Comparison of ENCODE assay signal across 14 cellular contexts in the genomic region with DNA sequence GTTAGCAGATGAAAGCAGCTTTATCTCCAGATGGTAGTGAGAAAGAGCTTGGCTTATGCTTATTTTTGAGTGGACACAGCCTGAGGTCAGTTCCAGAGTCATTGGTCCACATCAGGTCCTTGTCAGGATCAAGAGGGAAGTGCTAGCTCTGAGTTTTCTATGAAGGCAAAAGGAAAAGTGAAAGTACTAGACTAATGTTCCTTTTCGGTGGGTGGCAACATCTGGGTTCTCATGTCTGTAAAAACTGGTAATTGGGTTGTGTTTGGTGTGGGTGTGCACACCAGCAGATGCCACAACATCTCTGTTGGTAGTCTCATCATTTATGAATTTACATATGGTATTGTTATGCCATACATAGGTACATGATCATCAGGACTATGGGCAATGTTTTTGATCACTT.
A peak's percentile ranks its signal among the peaks of the same experiment; 100 is the strongest.
DNase-seq lines count a peak whose midpoint lies in the region; ATAC-seq and TF ChIP-seq lines count a peak whose summit lies in the region.
"Had no signal": no experiment of that assay in that cellular context is flagged by ENCODE, and none has a peak within 500 bp of the region (broad histone marks: within the 10 kb centered on the region; RNA-seq: fewer than 3 reads in every experiment).

No MANE protein-coding gene starts in this region.

- no peaks in the 10 kb centered on the region for H3K4me1 ChIP-seq in Loucy (ENCODE audit: insufficient read depth, low read length, poor library complexity, severe bottlenecking)
- H3K4me1 ChIP-seq: prostate gland, SJSA1 had no signal

- no peak for DNase-seq in activated naive CD4-positive, alpha-beta T cell treated with Interleukin-2 at 50 U/mL for 16 hours
- DNase-seq in natural killer cell treated with Interleukin-12 subunit alpha and Interleukin-12 subunit beta and Interleukin-15 and Interleukin-18, amount 100 ng/mL, for 72 hours (ENCODE audit: low spot score) = no peak
- DNase-seq in NCI-H1092 (lab: John Stamatoyannopoulos, UW) (no peak), GM20000 (ENCODE audit: low spot score) (no peak), H7 (no peak)
- DNase-seq: activated gamma-delta T cell, DMS79 treated with DMSO at 0.1 percent for 48 hours, NCI-H82 had no signal

- no peak for TF ChIP-seq CTCF in Loucy (conservative IDR thresholded peaks at IDR 0.05; ENCODE audit: low read length)
- no peak for TF ChIP-seq CTCF in GM20000 (IDR thresholded peaks at IDR 0.05; ENCODE audit: extremely low read depth, missing control alignments)

- H3K36me3 Mint-ChIP-seq in activated naive CD4-positive, alpha-beta T cell treated with anti-CD3 and anti-CD28 coated beads, Interleukin-2, amount 50 U/mL, for 24 hours = no peaks in the 10 kb centered on the region
- no peaks in the 10 kb centered on the region for H3K36me3 Mint-ChIP-seq in natural killer cell treated with Interleukin-12 subunit alpha and Interleukin-12 subunit beta and Interleukin-15 and Interleukin-18, amount 100 ng/mL, for 72 hours
- H3K36me3 Mint-ChIP-seq: mesothelial cell of epicardium had no signal

- peaks cover 5% of the 10 kb centered on the region for H3K4me1 Mint-ChIP-seq in activated naive CD4-positive, alpha-beta T cell treated with anti-CD3 and anti-CD28 coated beads, Interleukin-2, amount 50 U/mL, for 24 hours
- H3K4me1 Mint-ChIP-seq in natural killer cell treated with Interleukin-12 subunit alpha and Interleukin-12 subunit beta and Interleukin-15 and Interleukin-18, amount 100 ng/mL, for 72 hours (ENCODE audit: low read depth in 2 of 2) = peaks cover 0 to 11% of the 10 kb centered on the region in 2 donors
- H3K4me1 Mint-ChIP-seq: mesothelial cell of epicardium had no signal

- no peaks in the 10 kb centered on the region for H3K9me3 ChIP-seq in Loucy (ENCODE audit: insufficient read depth, low read depth, low read length)
- H3K9me3 ChIP-seq: prostate gland, SJSA1 had no signal

- no peaks in the 10 kb centered on the region for H3K9me3 Mint-ChIP-seq in activated naive CD4-positive, alpha-beta T cell treated with anti-CD3 and anti-CD28 coated beads, Interleukin-2, amount 50 U/mL, for 24 hours
- no peaks in the 10 kb centered on the region for H3K9me3 Mint-ChIP-seq in natural killer cell treated with Interleukin-12 subunit alpha and Interleukin-12 subunit beta and Interleukin-15 and Interleukin-18, amount 100 ng/mL, for 72 hours

- H3K36me3 ChIP-seq in Loucy (ENCODE audit: insufficient read depth, low read length) = no peaks in the 10 kb centered on the region
- no peaks in the 10 kb centered on the region for H3K36me3 ChIP-seq in H7 (replicated peaks; ENCODE audit: control insufficient read depth, insufficient read depth, low read length)
- H3K36me3 ChIP-seq: prostate gland, SJSA1 had no signal

- H4K20me1 ChIP-seq in Loucy (ENCODE audit: insufficient read depth, low read length, poor library complexity, severe bottlenecking) = no peaks in the 10 kb centered on the region

- peak overlapping the region; percentile 54 for H3K4me2 ChIP-seq in Loucy (ENCODE audit: low read depth, low read length, poor library complexity, severe bottlenecking)

- no peaks in the 10 kb centered on the region for H3F3A ChIP-seq in Loucy (ENCODE audit: low read depth)

- H3K79me2 ChIP-seq in Loucy (ENCODE audit: insufficient read depth, low read length) = no peaks in the 10 kb centered on the region

- H3K27ac Mint-ChIP-seq in activated naive CD4-positive, alpha-beta T cell treated with anti-CD3 and anti-CD28 coated beads, Interleukin-2, amount 50 U/mL, for 24 hours = no peak overlapping the region
- no peak overlapping the region for H3K27ac Mint-ChIP-seq in natural killer cell treated with Interleukin-12 subunit alpha and Interleukin-12 subunit beta and Interleukin-15 and Interleukin-18, amount 100 ng/mL, for 72 hours
- H3K27ac Mint-ChIP-seq: mesothelial cell of epicardium had no signal

- no peaks in the 10 kb centered on the region for H3K9me2 ChIP-seq in Loucy (replicated peaks; ENCODE audit: low read depth, low read length)

- H3K9ac ChIP-seq in Loucy (ENCODE audit: low read depth, low read length, poor library complexity, severe bottlenecking) = no peak overlapping the region

- no peaks in the 10 kb centered on the region for H3K27me3 Mint-ChIP-seq in activated naive CD4-positive, alpha-beta T cell treated with anti-CD3 and anti-CD28 coated beads, Interleukin-2, amount 50 U/mL, for 24 hours
- H3K27me3 Mint-ChIP-seq in natural killer cell treated with Interleukin-12 subunit alpha and Interleukin-12 subunit beta and Interleukin-15 and Interleukin-18, amount 100 ng/mL, for 72 hours = no peaks in the 10 kb centered on the region

- H2AFZ ChIP-seq in Loucy (ENCODE audit: low read length) = peak overlapping the region; percentile 80; the same call in 1 of the 2 replicates

- H3K27me3 ChIP-seq in Loucy (ENCODE audit: insufficient read depth, low read length, poor library complexity, severe bottlenecking) = no peaks in the 10 kb centered on the region
- H3K27me3 ChIP-seq in H7 (ENCODE audit: control insufficient read depth, insufficient read depth, low read length) = no peaks in the 10 kb centered on the region
- H3K27me3 ChIP-seq: SJSA1 had no signal

- peak; percentile 75 for ATAC-seq in GM21786 (IDR thresholded peaks at IDR 0.05; ENCODE audit: unreplicated experiment)
- ATAC-seq in natural killer cell treated with Interleukin-12 subunit alpha and Interleukin-12 subunit beta and Interleukin-15 and Interleukin-18, amount 100 ng/mL, for 72 hours = no peak

- H3K4me3 ChIP-seq in Loucy (ENCODE audit: low read length, poor library complexity, severe bottlenecking) = peak overlapping the region; percentile 53
- H3K4me3 ChIP-seq in H7 (ENCODE audit: insufficient read depth, low read depth, low read length) = no peak overlapping the region
- H3K4me3 ChIP-seq: prostate gland, SJSA1 had no signal

- peak overlapping the region; percentile 19 for H3K4me3 Mint-ChIP-seq in activated naive CD4-positive, alpha-beta T cell treated with anti-CD3 and anti-CD28 coated beads, Interleukin-2, amount 50 U/mL, for 24 hours
- peak overlapping the region; percentile 13 for H3K4me3 Mint-ChIP-seq in natural killer cell treated with Interleukin-12 subunit alpha and Interleukin-12 subunit beta and Interleukin-15 and Interleukin-18, amount 100 ng/mL, for 72 hours
- H3K4me3 Mint-ChIP-seq: mesothelial cell of epicardium had no signal
